In the genomic region with DNA sequence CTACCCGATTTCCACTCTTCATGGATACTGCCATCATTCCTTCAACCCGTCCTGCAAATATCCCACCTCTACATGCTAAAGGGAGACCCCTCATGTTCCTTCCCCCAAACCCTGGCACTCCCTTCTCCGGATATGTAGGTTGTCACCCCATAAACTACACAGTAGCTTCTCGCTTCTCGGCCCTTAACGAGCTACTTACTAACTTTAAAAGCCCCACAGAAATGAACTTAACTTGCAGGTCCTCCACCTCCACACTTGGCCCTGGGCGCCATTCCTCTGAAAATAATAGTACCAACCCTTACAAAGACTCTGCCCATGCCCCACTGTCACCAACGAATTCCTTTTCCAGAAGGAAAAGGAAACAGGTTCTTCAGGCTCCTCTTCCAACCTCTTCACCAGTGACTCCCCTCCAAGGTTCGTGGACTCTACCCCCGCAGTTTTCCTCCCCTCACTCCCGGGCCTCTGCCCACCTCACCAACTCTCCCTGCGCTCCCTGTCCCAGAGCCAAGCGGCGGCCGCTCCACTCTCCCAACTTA, we compare ENCODE assay signal across 8 cellular contexts. TPM values are rescaled to one million over a fixed set of nuclear protein-coding genes. Genes with fewer than 3 reads are reported as not detected.
DNase-seq lines count a peak whose midpoint lies in the region; ATAC-seq, FAIRE-seq and TF ChIP-seq lines count a peak whose summit lies in the region.

No MANE protein-coding gene starts in this region.

- no peaks in the 10 kb centered on the region for H3K27me3 ChIP-seq in DOHH2 (ENCODE audit: control insufficient read depth, low read length)
- no peaks in the 10 kb centered on the region for H3K27me3 ChIP-seq in PC-3 (ENCODE audit: low read length)
- no peaks in the 10 kb centered on the region for H3K27me3 ChIP-seq in endothelial cell of umbilical vein (ENCODE audit: control insufficient read depth in 2 of 2, insufficient read depth in 2 of 2, low read length in 2 of 2)
- no peaks in the 10 kb centered on the region for H3K27me3 ChIP-seq in ovary

- H3K9me1 ChIP-seq in endothelial cell of umbilical vein (replicated peaks; ENCODE audit: control insufficient read depth, extremely low read depth, insufficient read depth, low read length): no peaks in the 10 kb centered on the region

- H2AFZ ChIP-seq in PC-3 (ENCODE audit: low read length) (peak overlapping the region; percentile 69), endothelial cell of umbilical vein (ENCODE audit: low read depth, low read length) (no peak overlapping the region)

- H3K9me2 ChIP-seq in DOHH2 (replicated peaks; ENCODE audit: control insufficient read depth, low read length): no peaks in the 10 kb centered on the region
- no peaks in the 10 kb centered on the region for H3K9me2 ChIP-seq in PC-3 (replicated peaks; ENCODE audit: low read length)

- H3K79me2 ChIP-seq in DOHH2 (ENCODE audit: control insufficient read depth, low read length) (peaks cover 58% of the 10 kb centered on the region), PC-3 (ENCODE audit: low read length) (peaks cover 57% of the 10 kb centered on the region), endothelial cell of umbilical vein (ENCODE audit: control insufficient read depth, insufficient read depth, low read length) (peaks cover 49% of the 10 kb centered on the region)

- no peak for TF ChIP-seq POLR2A in endothelial cell of umbilical vein (IDR thresholded peaks at IDR 0.05; ENCODE audit: low read depth, low read length)
- TF ChIP-seq POLR2A in ovary (IDR thresholded peaks at IDR 0.05): no peak

- peak; percentile 30 for DNase-seq in PC-3
- peak; percentile 27 for DNase-seq in endothelial cell of umbilical vein (ENCODE audit: low read depth, low spot score)
- DNase-seq in ovary: no peak
- DNase-seq in OCI-M1 (lab: John Stamatoyannopoulos, UW): no peak
- no peak for DNase-seq in ecto neural progenitor cell (ENCODE audit: low spot score)
- DNase-seq in DMS153 treated with DMSO at 0.1 percent for 48 hours (lab: John Stamatoyannopoulos, UW; ENCODE audit: unreplicated experiment): no peak

- H3K4me1 ChIP-seq in DOHH2 (ENCODE audit: control insufficient read depth, low read length) (peaks cover 19% of the 10 kb centered on the region), PC-3 (ENCODE audit: insufficient read depth, low read length) (peaks cover 20% of the 10 kb centered on the region), endothelial cell of umbilical vein (ENCODE audit: control insufficient read depth, extremely low read depth, insufficient read depth, low read length) (peaks cover 9% of the 10 kb centered on the region), ovary (ENCODE audit: insufficient read depth) (peaks cover 12% of the 10 kb centered on the region)

- H3K4me2 ChIP-seq in DOHH2 (ENCODE audit: low read length) (peak overlapping the region; percentile 67), PC-3 (ENCODE audit: low read length) (peak overlapping the region; percentile 93), endothelial cell of umbilical vein (ENCODE audit: insufficient read depth, low read length) (peak overlapping the region; percentile 88)

- no peaks in the 10 kb centered on the region; the same call in 1 of the 2 replicates for H3F3A ChIP-seq in DOHH2 (ENCODE audit: control insufficient read depth, insufficient read depth)
- H3F3A ChIP-seq in PC-3 (ENCODE audit: low read length, unreplicated experiment): no peaks in the 10 kb centered on the region

- BruUV-seq in PC-3 (replicated peaks; lab: Mats Ljungman, UMichigan) (no TSS peak), endothelial cell of umbilical vein (replicated peaks; lab: Mats Ljungman, UMichigan) (no TSS peak)

- TF ChIP-seq CTCF in DOHH2 (IDR thresholded peaks at IDR 0.05; ENCODE audit: low read depth, low read length, poor library complexity, severe bottlenecking) (no peak), PC-3 (conservative IDR thresholded peaks at IDR 0.05; ENCODE audit: low read depth, low read length) (no peak), endothelial cell of umbilical vein (IDR thresholded peaks at IDR 0.05; ENCODE audit: extremely low read depth in 1 of 2, insufficient read depth in 1 of 2, low read depth in 1 of 2, low read length in 2 of 2) (no peak), ovary (IDR thresholded peaks at IDR 0.05) (no peak)

- dilution Hi-C loops in endothelial cell of umbilical vein (cut with MboI; ENCODE audit: extremely low pct_ligation_motif_present, low sequenced_read_pairs): no loop called here

- H3K9ac ChIP-seq in PC-3 (ENCODE audit: low read length): peak overlapping the region; percentile 86
- H3K9ac ChIP-seq in endothelial cell of umbilical vein (replicated peaks; ENCODE audit: extremely low read depth, insufficient read depth, low read length): peak overlapping the region; percentile 60

- CTCF ChIA-PET in PC-3 (lab: Charles Lee) (interaction anchor here (0.6 kb wide), 1 partner anchor 455 kb away, joined by 7 read pairs; no protein-coding TSS in a partner anchor), endothelial cell of umbilical vein (lab: Charles Lee) (interaction anchor here (0.7 to 1.9 kb wide), 5 partner anchors 10 to 103 kb away, joined by 3 to 5 read pairs (median 4); no protein-coding TSS in a partner anchor)

- intact Hi-C loops in PC-3 (cut with micrococcal nuclease): loop anchor here (5.0 to 10.0 kb wide), 3 partner anchors 46 to 191 kb away; partner anchors contain the start of gene UNC119B
- intact Hi-C loops in endothelial cell of umbilical vein (cut with micrococcal nuclease): loop anchor here (1.0 kb wide), 1 partner anchor 178 kb away; the partner anchor contains the start of gene ACADS
- intact Hi-C loops in ovary (cut with DNase I): no loop called here

- POLR2A ChIA-PET in PC-3 (lab: Charles Lee; ENCODE audit: unreplicated experiment) (interaction anchor here (0.6 kb wide), 1 partner anchor 80 kb away, joined by 3 read pairs; no protein-coding TSS in a partner anchor), endothelial cell of umbilical vein (lab: Charles Lee) (no interaction called here)

- peak overlapping the region; percentile 90 for H3K4me3 ChIP-seq in DOHH2 (ENCODE audit: low read length)
- H3K4me3 ChIP-seq in PC-3 (ENCODE audit: low read length): peak overlapping the region; percentile 94
- H3K4me3 ChIP-seq in endothelial cell of umbilical vein (replicated peaks in 1 of 3; ENCODE audit: insufficient read depth in 1 of 3, low read depth in 1 of 3, low read length in 3 of 3): peak overlapping the region; percentile 45 to 92 (median 69)
- peak overlapping the region; percentile 58 for H3K4me3 ChIP-seq in ovary

- H3K36me3 ChIP-seq in DOHH2 (ENCODE audit: control insufficient read depth, low read length): peaks cover 16% of the 10 kb centered on the region
- 0 out of 2 replicates have a peak, but pooled peaks cover 6% of the 10 kb centered on the region for H3K36me3 ChIP-seq in PC-3 (ENCODE audit: low read depth, low read length)
- peaks cover 0 to 2% of the 10 kb centered on the region in 2 experiments for H3K36me3 ChIP-seq in endothelial cell of umbilical vein (ENCODE audit: control insufficient read depth in 2 of 2, extremely low read depth in 1 of 2, insufficient read depth in 2 of 2, low read length in 2 of 2)
- no peaks in the 10 kb centered on the region for H3K36me3 ChIP-seq in ovary

- WGBS in ovary, 3 donors: 6 to 7% (median 6%) methylated on average over 15 of the region's 15 CpGs

- TF ChIP-seq EP300 in ovary (IDR thresholded peaks at IDR 0.05): no peak

- H4K20me1 ChIP-seq in DOHH2 (ENCODE audit: control insufficient read depth, insufficient read depth, low read depth, low read length): peaks cover 20% of the 10 kb centered on the region
- H4K20me1 ChIP-seq in PC-3 (ENCODE audit: low read length): peaks cover 16% of the 10 kb centered on the region; the same call in 1 of the 2 replicates
- H4K20me1 ChIP-seq in endothelial cell of umbilical vein (replicated peaks; ENCODE audit: control insufficient read depth, extremely low read depth, insufficient read depth, low read length): peaks cover 6% of the 10 kb centered on the region

- H3K9me3 ChIP-seq in DOHH2 (ENCODE audit: control insufficient read depth, insufficient read depth, low read length): no peaks in the 10 kb centered on the region
- no peaks in the 10 kb centered on the region for H3K9me3 ChIP-seq in PC-3 (ENCODE audit: low read length)
- H3K9me3 ChIP-seq in endothelial cell of umbilical vein (replicated peaks; ENCODE audit: control insufficient read depth, insufficient read depth, low read length): no peaks in the 10 kb centered on the region
- no peaks in the 10 kb centered on the region for H3K9me3 ChIP-seq in ovary

- ATAC-seq in PC-3: no peak; the same call in 1 of the 2 replicates
- ATAC-seq in GM18861 (IDR thresholded peaks at IDR 0.05; ENCODE audit: unreplicated experiment): no peak

- H3K27ac ChIP-seq in DOHH2 (ENCODE audit: low read depth, low read length) (no peak overlapping the region), PC-3 (ENCODE audit: low read length) (no peak overlapping the region), endothelial cell of umbilical vein (ENCODE audit: insufficient read depth, low read depth, low read length) (no peak overlapping the region), ovary (peak overlapping the region; percentile 71 to 79)

- FAIRE-seq in endothelial cell of umbilical vein (lab: Jason Lieb, UNC): no peak

TF ChIP-seq in endothelial cell of umbilical vein, 7 proteins besides CTCF, POLR2A, EP300 and RAD21 (continues in another document):
- TF ChIP-seq JUN (IDR thresholded peaks at IDR 0.05; ENCODE audit: borderline replicate concordance, insufficient read depth, insufficient read length, low read depth) (no peak), EZH2 (IDR thresholded peaks at IDR 0.05; ENCODE audit: borderline replicate concordance, low read depth, low read length, severe bottlenecking) (no peak), POLR2AphosphoS5 (IDR thresholded peaks at IDR 0.05; ENCODE audit: insufficient read depth, low read depth, low read length) (no peak), GATA2 (IDR thresholded peaks at IDR 0.05; ENCODE audit: insufficient read depth, insufficient read length, low read depth, low read length) (no peak), MYC (IDR thresholded peaks at IDR 0.05; ENCODE audit: low read depth, low read length) (no peak)
- TF ChIP-seq, protein P1, sequence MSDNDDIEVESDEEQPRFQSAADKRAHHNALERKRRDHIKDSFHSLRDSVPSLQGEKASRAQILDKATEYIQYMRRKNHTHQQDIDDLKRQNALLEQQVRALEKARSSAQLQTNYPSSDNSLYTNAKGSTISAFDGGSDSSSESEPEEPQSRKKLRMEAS (IDR thresholded peaks at IDR 0.05; ENCODE audit: insufficient read depth, insufficient read length): no peak

RNA-seq across cellular contexts. Expression of gene SPPL3, which starts 1.2 kb away (rescaled TPM):
- total RNA-seq in PC-3 (2014; rRNA removed) (18.8 and 20.3 TPM in 2 replicates), endothelial cell of umbilical vein (38.2 and 53.0 TPM in 2 replicates), ovary (10 to 100 TPM; 28.5 to 69.8 (median 51.9) TPM)
- polyA plus RNA-seq in endothelial cell of umbilical vein (23.0 and 30.6 TPM in 2 replicates), ovary (10 to 100 TPM; 24.2 to 87.4 TPM)
- 19.4 and 19.5 TPM in 2 replicates for polyA plus RNA-seq in endothelial cell of umbilical vein (2011; cell fraction: cytosol; rRNA removed)
- polyA plus RNA-seq in endothelial cell of umbilical vein (2011; cell fraction: nucleus; rRNA removed): 17.1 and 21.3 TPM in 2 replicates
- polyA plus RNA-seq in endothelial cell of umbilical vein (2012): 26.3 and 32.2 TPM in 2 replicates
- polyA minus RNA-seq in endothelial cell of umbilical vein: 50.4 and 66.1 TPM in 2 replicates
- 20.2 TPM for polyA minus RNA-seq in endothelial cell of umbilical vein (2011; cell fraction: cytosol; rRNA and poly(A)+ RNA removed)
- polyA minus RNA-seq in endothelial cell of umbilical vein (2011; cell fraction: nucleus; rRNA and poly(A)+ RNA removed): 20.1 and 24.2 TPM in 2 replicates

Comparison
In these comparisons a context has a peak if more than half of its experiments do, and no peak if none do; other contexts are left out.
1. H3K27ac ChIP-seq: peak in ovary (2 of 2); none in DOHH2 (single experiment), PC-3 (single experiment) and endothelial cell of umbilical vein (single experiment).
2. DNase-seq: peak in PC-3 (single experiment) and endothelial cell of umbilical vein (single experiment); none in ovary (0 of 5), OCI-M1 (single experiment), ecto neural progenitor cell (single experiment) and DMS153 treated with DMSO at 0.1 percent for 48 hours (single experiment).
3. intact Hi-C loops: an anchor here in PC-3 (5.0 to 10.0 kb wide) and endothelial cell of umbilical vein (1.0 kb wide); none called in ovary.
4. Peak in every context shown above with its lines, with median percentiles within 50 percentile points of each other: H3K4me2 ChIP-seq and H3K4me3 ChIP-seq.